Comparison of ENCODE assay signal across 9 cellular contexts in genomic region chr7:40167291-40167690, GRCh38.
"Had no signal": no experiment of that assay in that cellular context is flagged by ENCODE, and none has a peak within 500 bp of the region (broad histone marks: within the 10 kb centered on the region; RNA-seq: fewer than 3 reads in every experiment).

No MANE protein-coding gene starts in this region.

- H3K4me3 Mint-ChIP-seq: GM23338, H9, HFFc6 had no signal

- H3K9me3 Mint-ChIP-seq: GM23338, H9, HFFc6 had no signal

- H3K36me3 ChIP-seq: HAP-1 had no signal

- H3K27ac Mint-ChIP-seq: GM23338, HFFc6 had no signal

- H2AFZ ChIP-seq: GM23248, GM23338 had no signal

- FAIRE-seq: H54 had no signal

- H3K9me3 ChIP-seq: HAP-1 had no signal

- H3K4me1 ChIP-seq: HAP-1 had no signal

- DNase-seq: GM23248, GOT3, H7, H9, HCEC 1CT, HFFc6 had no signal

- H3K27ac ChIP-seq: GM23248 had no signal

- H3K4me2 ChIP-seq: GM23338 had no signal

- H3K4me3 ChIP-seq: GM23248, GM23338, HAP-1 had no signal

- H3K9ac ChIP-seq: GM23248 had no signal
